Comparison of ENCODE assay signal across 1 cellular context in the genomic region with DNA sequence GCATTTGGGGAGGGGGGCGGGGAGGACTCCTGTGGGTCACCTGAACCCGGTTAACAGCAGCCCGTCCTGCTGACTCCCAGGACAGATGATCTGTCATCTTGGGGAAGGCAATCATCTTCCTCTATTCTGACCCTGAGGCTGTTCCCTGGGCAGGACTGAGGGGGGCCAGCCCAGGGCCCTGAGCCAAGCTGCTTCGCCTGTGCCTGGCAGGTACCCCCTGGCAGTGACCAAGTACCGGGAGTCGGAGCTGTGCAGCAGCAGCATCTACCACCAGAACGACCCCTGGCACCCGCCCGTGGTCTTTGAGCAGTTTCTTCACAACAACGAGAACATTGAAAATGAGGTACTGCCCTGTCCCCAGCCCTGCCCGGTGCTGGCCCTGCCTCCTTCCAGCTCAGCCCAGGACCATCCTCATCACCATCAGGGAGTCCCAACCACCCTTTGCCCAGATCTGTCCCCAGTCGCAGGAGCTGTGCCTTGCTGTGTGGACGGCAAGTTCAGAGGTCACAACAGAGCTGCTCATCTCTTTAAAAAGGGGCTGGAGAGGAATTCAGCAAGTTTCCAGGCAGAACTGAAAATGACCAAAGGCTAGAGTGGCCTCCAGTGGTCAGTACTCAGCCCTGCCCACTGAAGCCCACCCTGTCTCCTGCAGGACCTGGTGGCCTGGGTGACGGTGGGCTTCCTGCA.
TF ChIP-seq lines count a peak whose summit lies in the region.

No MANE protein-coding gene starts in this region.

TF ChIP-seq in H1, 55 proteins besides CTCF, POLR2A, EP300 and RAD21:
- TF ChIP-seq KDM5A (IDR thresholded peaks at IDR 0.05; ENCODE audit: low read length) = no peak
- TF ChIP-seq KDM1A (IDR thresholded peaks at IDR 0.05; ENCODE audit: borderline replicate concordance, low read length) = no peak
- no peak for TF ChIP-seq TCF12 (IDR thresholded peaks at IDR 0.05; ENCODE audit: low read depth, low read length)
- no peak for TF ChIP-seq EGR1 (IDR thresholded peaks at IDR 0.05; ENCODE audit: borderline replicate concordance, low read depth, low read length)
- TF ChIP-seq EZH2 (IDR thresholded peaks at IDR 0.05; ENCODE audit: low read depth, low read length, severe bottlenecking) = no peak
- TF ChIP-seq TAF7 (optimal IDR thresholded peaks at IDR 0.05; ENCODE audit: borderline replicate concordance, low read depth, low read length) = no peak
- no peak for TF ChIP-seq SIX5 (IDR thresholded peaks at IDR 0.05; ENCODE audit: low read depth, low read length)
- TF ChIP-seq, protein P1, sequence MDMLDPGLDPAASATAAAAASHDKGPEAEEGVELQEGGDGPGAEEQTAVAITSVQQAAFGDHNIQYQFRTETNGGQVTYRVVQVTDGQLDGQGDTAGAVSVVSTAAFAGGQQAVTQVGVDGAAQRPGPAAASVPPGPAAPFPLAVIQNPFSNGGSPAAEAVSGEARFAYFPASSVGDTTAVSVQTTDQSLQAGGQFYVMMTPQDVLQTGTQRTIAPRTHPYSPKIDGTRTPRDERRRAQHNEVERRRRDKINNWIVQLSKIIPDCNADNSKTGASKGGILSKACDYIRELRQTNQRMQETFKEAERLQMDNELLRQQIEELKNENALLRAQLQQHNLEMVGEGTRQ (IDR thresholded peaks at IDR 0.05; ENCODE audit: low read length) = no peak
- TF ChIP-seq, protein P2, sequence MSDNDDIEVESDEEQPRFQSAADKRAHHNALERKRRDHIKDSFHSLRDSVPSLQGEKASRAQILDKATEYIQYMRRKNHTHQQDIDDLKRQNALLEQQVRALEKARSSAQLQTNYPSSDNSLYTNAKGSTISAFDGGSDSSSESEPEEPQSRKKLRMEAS (IDR thresholded peaks at IDR 0.05) = no peak
- no peak for TF ChIP-seq CBX8 (IDR thresholded peaks at IDR 0.05; ENCODE audit: borderline replicate concordance, low read depth, low read length)
- no peak for TF ChIP-seq HDAC6 (IDR thresholded peaks at IDR 0.05; ENCODE audit: low read depth, low read length)
- TF ChIP-seq SRF (IDR thresholded peaks at IDR 0.05; ENCODE audit: low read depth, low read length) = no peak
- no peak for TF ChIP-seq PHF8 (conservative IDR thresholded peaks at IDR 0.05; ENCODE audit: low read depth, low read length)
- TF ChIP-seq SP1 (IDR thresholded peaks at IDR 0.05; ENCODE audit: low read depth, low read length) = no peak
- TF ChIP-seq CREB1 (IDR thresholded peaks at IDR 0.05) = no peak
- no peak for TF ChIP-seq ASH2L (IDR thresholded peaks at IDR 0.05; ENCODE audit: low read length)
- TF ChIP-seq BRCA1 (IDR thresholded peaks at IDR 0.05; ENCODE audit: low read depth, low read length) = no peak
